ENCODE assay signal across 10 cellular contexts in the genomic region with DNA sequence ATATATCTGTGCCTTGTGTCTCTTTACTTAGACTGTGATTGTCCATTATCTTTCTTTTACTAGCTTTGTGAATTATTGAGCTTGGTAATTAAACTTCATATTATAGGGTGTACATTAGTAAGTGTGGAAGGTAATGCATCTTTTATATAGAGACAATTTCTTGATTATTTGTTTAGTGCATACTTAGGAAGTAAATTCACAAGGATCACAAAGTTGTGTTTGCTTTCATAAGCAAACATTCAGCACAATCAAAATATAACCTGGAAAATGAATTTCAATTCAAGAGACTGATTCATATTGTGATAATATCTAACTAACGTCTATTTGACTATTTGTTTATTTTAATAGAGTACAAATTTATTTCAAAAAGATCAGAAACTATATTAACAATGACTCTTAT.
"Had no signal": no experiment of that assay in that cellular context is flagged by ENCODE, and none has a peak within 500 bp of the region (broad histone marks: within the 10 kb centered on the region; RNA-seq: fewer than 3 reads in every experiment).

No MANE protein-coding gene starts in this region.

- H3K9ac ChIP-seq: GM23248 had no signal

- H3K4me3 ChIP-seq: GM23248, HAP-1, K562 had no signal

- DNase-seq: GM23248, GOT3, H7, HFFc6, IMR-90, KG1 had no signal

- H3K36me3 ChIP-seq: HAP-1 had no signal

- FAIRE-seq: HTR-8/SVneo had no signal

- H3K27ac ChIP-seq: GM23248 had no signal

- H2AFZ ChIP-seq: GM23248 had no signal

- ATAC-seq: HCT116, K562 had no signal

- H3K9me3 ChIP-seq: HAP-1 had no signal
